9 cellular contexts compared by ENCODE assay signal in the genomic region with DNA sequence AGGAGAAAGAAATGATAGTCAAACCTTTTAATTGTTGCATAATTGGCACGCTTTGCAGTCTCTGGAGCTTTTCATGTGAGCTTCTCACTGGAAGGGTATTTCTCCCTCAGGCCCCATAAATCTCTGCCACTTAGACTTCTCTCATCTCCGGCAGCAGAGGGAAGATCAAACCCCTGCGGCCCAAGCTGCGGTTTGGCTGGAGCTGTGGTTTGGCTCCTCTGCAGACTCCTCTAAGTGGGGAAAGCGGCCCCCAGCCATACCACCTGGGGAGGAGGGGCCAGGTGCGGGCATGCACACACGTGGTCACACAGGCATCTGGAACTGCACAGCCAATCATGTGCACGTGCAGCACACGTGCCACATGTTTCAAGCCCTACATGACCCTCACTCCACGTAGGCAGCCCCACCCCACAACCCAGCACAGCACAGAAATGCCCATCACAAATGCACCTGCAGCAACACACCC. TPM values are rescaled to one million over a fixed set of nuclear protein-coding genes. Genes with fewer than 3 reads are reported as not detected.
DNase-seq lines count a peak whose midpoint lies in the region; ATAC-seq and TF ChIP-seq lines count a peak whose summit lies in the region.
"Had no signal": no experiment of that assay in that cellular context is flagged by ENCODE, and none has a peak within 500 bp of the region (broad histone marks: within the 10 kb centered on the region; RNA-seq: fewer than 3 reads in every experiment).

No MANE protein-coding gene starts in this region.

- H3K4me3 ChIP-seq in epithelial cell of esophagus (ENCODE audit: low read length) (no peak overlapping the region), upper lobe of right lung (no peak overlapping the region)

- intact Hi-C loops in upper lobe of right lung (cut with DNase I): loop anchor here (10.0 kb wide), 1 partner anchor 279 kb away; no protein-coding TSS in a partner anchor

- no peaks in the 10 kb centered on the region for H3K36me3 Mint-ChIP-seq in activated T-cell treated with anti-CD3 and anti-CD28 coated beads, Interleukin-2, amount 50 U/mL, for 24 hours (ENCODE audit: low read depth)

- ATAC-seq in upper lobe of right lung (peak; percentile 33), GM21381 (IDR thresholded peaks at IDR 0.05; ENCODE audit: unreplicated experiment) (no peak)

- no peak overlapping the region for H3K4me3 Mint-ChIP-seq in activated T-cell treated with anti-CD3 and anti-CD28 coated beads, Interleukin-2, amount 50 U/mL, for 24 hours

- no peaks in the 10 kb centered on the region for H3K27me3 ChIP-seq in upper lobe of right lung

- peaks cover 14% of the 10 kb centered on the region for H3K4me1 Mint-ChIP-seq in activated T-cell treated with anti-CD3 and anti-CD28 coated beads, Interleukin-2, amount 50 U/mL, for 24 hours (ENCODE audit: low read depth)

- no peaks in the 10 kb centered on the region for H3K27me3 Mint-ChIP-seq in activated T-cell treated with anti-CD3 and anti-CD28 coated beads, Interleukin-2, amount 50 U/mL, for 24 hours

- DNase-seq in activated T-cell treated with anti-CD3 and anti-CD28 coated beads, Interleukin-2, amount 50 U/mL, for 24 hours: peak; percentile 32
- no peak for DNase-seq in activated T-cell treated with anti-CD3 and anti-CD28 coated beads, Interleukin-2, amount 50 U/mL, for 1 hour
- DNase-seq in NOMO-1 treated with DMSO at 0.1 percent for 48 hours (lab: John Stamatoyannopoulos, UW; ENCODE audit: unreplicated experiment) (peak; percentile 81), epithelial cell of esophagus (ENCODE audit: low read depth) (peak; percentile 91), upper lobe of right lung (no peak), midbrain (lab: John Stamatoyannopoulos, UW) (no peak), superior temporal gyrus (ENCODE audit: extremely low spot score) (no peak)
- DNase-seq: DMS53 had no signal

- H3K27ac Mint-ChIP-seq in activated T-cell treated with anti-CD3 and anti-CD28 coated beads, Interleukin-2, amount 50 U/mL, for 24 hours: no peak overlapping the region

- H3K36me3 ChIP-seq in upper lobe of right lung: no peaks in the 10 kb centered on the region

- H3K27ac ChIP-seq in upper lobe of right lung: no peak overlapping the region

- H3K4me1 ChIP-seq in upper lobe of right lung: peaks cover 26% of the 10 kb centered on the region

- H3K9me3 ChIP-seq in upper lobe of right lung: no peaks in the 10 kb centered on the region

- TF ChIP-seq CTCF in epithelial cell of esophagus (IDR thresholded peaks at IDR 0.05; ENCODE audit: insufficient read depth, low read depth, low read length, missing control alignments) (no peak), upper lobe of right lung (IDR thresholded peaks at IDR 0.05) (no peak)

- no peaks in the 10 kb centered on the region for H3K9me3 Mint-ChIP-seq in activated T-cell treated with anti-CD3 and anti-CD28 coated beads, Interleukin-2, amount 50 U/mL, for 24 hours

RNA-seq across cellular contexts. Expression of gene UBE2T, which starts 58.3 kb away (rescaled TPM):
- 2.5 TPM for total RNA-seq in upper lobe of right lung

Comparison
In these comparisons a context has a peak if more than half of its experiments do, and no peak if none do; other contexts are left out.
1. DNase-seq: peak in activated T-cell treated with anti-CD3 and anti-CD28 coated beads, Interleukin-2, amount 50 U/mL, for 24 hours (single experiment), NOMO-1 treated with DMSO at 0.1 percent for 48 hours (single experiment) and epithelial cell of esophagus (single experiment); none in activated T-cell treated with anti-CD3 and anti-CD28 coated beads, Interleukin-2, amount 50 U/mL, for 1 hour (single experiment), upper lobe of right lung (single experiment), midbrain (single experiment) and superior temporal gyrus (single experiment).